ENCODE assay signal across 25 cellular contexts in genomic region chr2:184049566-184049965, GRCh38.
"Had no signal": no experiment of that assay in that cellular context is flagged by ENCODE, and none has a peak within 500 bp of the region (broad histone marks: within the 10 kb centered on the region; RNA-seq: fewer than 3 reads in every experiment).

No MANE protein-coding gene starts in this region.

- H3K9me3 ChIP-seq: adrenal gland had no signal

- H3K4me1 Mint-ChIP-seq: activated naive CD8-positive, alpha-beta T cell treated with anti-CD3 and anti-CD28 coated beads, Interleukin-2, amount 10 ng/mL, durations not matched to agents 7 days and 5 days; WTC11 had no signal

- H3K27ac ChIP-seq: adrenal gland had no signal

- H3K9me3 Mint-ChIP-seq: activated naive CD8-positive, alpha-beta T cell treated with anti-CD3 and anti-CD28 coated beads, Interleukin-2, amount 10 ng/mL, durations not matched to agents 7 days and 5 days had no signal

- H3K27ac Mint-ChIP-seq: activated CD8-positive, alpha-beta T cell treated with anti-CD3 and anti-CD28 coated beads, Interleukin-2, amount 10 ng/mL, durations not matched to agents 7 days and 5 days; activated naive CD8-positive, alpha-beta T cell treated with anti-CD3 and anti-CD28 coated beads, Interleukin-2, amount 10 ng/mL, durations not matched to agents 7 days and 5 days; T-helper 1 cell treated with Interleukin-12 subunit alpha and Interleukin-12 subunit beta and Interleukin-4 antibody, amounts not matched to agents 30 μg/mL and 1 μg/mL, for 36 hours; WTC11 had no signal

- H3K4me1 ChIP-seq: adrenal gland had no signal

- H3K36me3 Mint-ChIP-seq: activated naive CD8-positive, alpha-beta T cell treated with anti-CD3 and anti-CD28 coated beads, Interleukin-2, amount 10 ng/mL, durations not matched to agents 7 days and 5 days; WTC11 had no signal

- H3K27me3 ChIP-seq: adrenal gland had no signal

- DNase-seq: activated CD4-positive, alpha-beta T cell treated with anti-CD3 and anti-CD28 coated beads for 48 hours; activated CD4-positive, alpha-beta T cell treated with anti-CD3 and anti-CD28 coated beads, Interleukin-2, amount 50 U/mL, for 4 hours; activated CD4-positive, CD25-positive, alpha-beta regulatory T cell treated with anti-CD3 and anti-CD28 coated beads, Interleukin-2, amount 50 U/mL, for 72 hours; activated CD8-positive, alpha-beta memory T cell treated with anti-CD3 and anti-CD28 coated beads, Interleukin-2, amount 50 U/mL, for 48 hours; activated CD8-positive, alpha-beta T cell treated with anti-CD3 and anti-CD28 coated beads, Interleukin-2, amount 10 ng/mL, durations not matched to agents 7 days and 5 days; activated naive CD4-positive, alpha-beta T cell treated with anti-CD3 and anti-CD28 coated beads, Interleukin-2, amount 50 U/mL, for 16 hours; activated naive CD8-positive, alpha-beta T cell treated with anti-CD3 and anti-CD28 coated beads, Interleukin-2, amount 10 ng/mL, durations not matched to agents 7 days and 5 days; activated T-cell treated with anti-CD3 and anti-CD28 coated beads, Interleukin-2, amount 50 U/mL, for 1 hour; adrenal gland; anterior cingulate cortex; cerebellar nuclear complex; NCI-H1092; NCI-H1417; NCI-H1930; NCI-H2107; NCI-H2171 treated with DMSO at 0.1 percent for 48 hours; NCI-H226; NCI-H510A; NCI-H526 treated with DMSO at 0.1 percent for 48 hours; NCI-H82; SHP77 had no signal

- H3K4me3 ChIP-seq: adrenal gland had no signal

- ATAC-seq: activated CD8-positive, alpha-beta T cell treated with anti-CD3 and anti-CD28 coated beads, Interleukin-2, amount 10 ng/mL, durations not matched to agents 7 days and 5 days; WTC11 had no signal

- H3K4me3 Mint-ChIP-seq: activated CD8-positive, alpha-beta T cell treated with anti-CD3 and anti-CD28 coated beads, Interleukin-2, amount 10 ng/mL, durations not matched to agents 7 days and 5 days; activated naive CD8-positive, alpha-beta T cell treated with anti-CD3 and anti-CD28 coated beads, Interleukin-2, amount 10 ng/mL, durations not matched to agents 7 days and 5 days; T-helper 1 cell treated with Interleukin-12 subunit alpha and Interleukin-12 subunit beta and Interleukin-4 antibody, amounts not matched to agents 30 μg/mL and 1 μg/mL, for 36 hours; WTC11 had no signal

- FAIRE-seq: colon, RCC 7860 had no signal

- H3K36me3 ChIP-seq: adrenal gland had no signal

- H3K27me3 Mint-ChIP-seq: activated naive CD8-positive, alpha-beta T cell treated with anti-CD3 and anti-CD28 coated beads, Interleukin-2, amount 10 ng/mL, durations not matched to agents 7 days and 5 days had no signal
